Comparison of ENCODE assay signal across 9 cellular contexts in the genomic region with DNA sequence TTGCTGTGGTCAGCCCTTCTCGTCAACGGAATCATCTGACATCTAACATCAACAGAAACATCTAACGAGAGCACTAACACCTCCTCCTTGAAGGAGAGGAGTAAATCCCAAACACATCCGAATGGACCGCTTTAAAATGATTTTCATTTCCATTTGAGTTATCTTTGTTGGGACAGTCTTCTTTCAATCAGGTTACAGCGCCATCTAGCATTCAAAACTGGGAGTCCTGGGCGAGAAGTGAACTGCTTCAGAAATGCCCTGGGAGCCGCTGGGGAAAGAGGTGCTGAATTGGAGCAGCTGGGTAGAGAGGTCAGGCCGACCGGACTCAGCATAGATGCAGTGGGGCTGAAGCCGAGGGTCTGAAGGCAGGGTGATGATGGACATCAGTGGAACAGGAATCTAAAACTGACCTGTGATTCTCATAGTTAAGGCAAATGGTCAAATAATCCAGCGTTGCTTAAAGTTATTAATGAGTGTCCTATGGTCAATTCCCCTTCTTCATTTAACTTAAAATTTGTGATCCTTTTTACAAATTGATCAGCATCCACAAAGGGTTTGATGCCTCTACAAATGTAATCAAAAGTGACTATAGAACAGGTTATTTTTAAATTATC.
DNase-seq lines count a peak whose midpoint lies in the region; ATAC-seq, FAIRE-seq and TF ChIP-seq lines count a peak whose summit lies in the region.
"Had no signal": no experiment of that assay in that cellular context is flagged by ENCODE, and none has a peak within 500 bp of the region (broad histone marks: within the 10 kb centered on the region; RNA-seq: fewer than 3 reads in every experiment).

No MANE protein-coding gene starts in this region.

- no peak overlapping the region for H2BK5ac ChIP-seq in mesendoderm (ENCODE audit: low read length)

- H3K27ac Mint-ChIP-seq in astrocyte (ENCODE audit: unreplicated experiment) = no peak overlapping the region

- H2BK15ac ChIP-seq in mesendoderm (replicated peaks; ENCODE audit: low read depth) = no peak overlapping the region

- no peak overlapping the region for H3K4me3 Mint-ChIP-seq in astrocyte (ENCODE audit: unreplicated experiment)

- H3K79me1 ChIP-seq in mesendoderm (ENCODE audit: low read length) = no peaks in the 10 kb centered on the region

- no peak overlapping the region for H3K18ac ChIP-seq in mesendoderm (ENCODE audit: low read length)

- no peak overlapping the region for H2BK120ac ChIP-seq in mesendoderm (ENCODE audit: low read depth, low read length)

- H4K20me1 ChIP-seq in DOHH2 (ENCODE audit: control insufficient read depth, insufficient read depth, low read depth, low read length) (no peaks in the 10 kb centered on the region), MM.1S (ENCODE audit: insufficient read depth, low read length) (no peaks in the 10 kb centered on the region), astrocyte (ENCODE audit: insufficient read depth, low read length) (no peaks in the 10 kb centered on the region)

- H3K56ac ChIP-seq in mesendoderm (ENCODE audit: low read length) = no peak overlapping the region

- H3K27me3 Mint-ChIP-seq in astrocyte (ENCODE audit: low read depth, unreplicated experiment) = peaks cover 13% of the 10 kb centered on the region

- no peak overlapping the region for H4K8ac ChIP-seq in mesendoderm (ENCODE audit: low read depth, low read length)

- H3K4me3 ChIP-seq in DOHH2 (ENCODE audit: low read length) = no peak overlapping the region
- H3K4me3 ChIP-seq in MM.1S (ENCODE audit: low read length) = no peak overlapping the region
- H3K4me3 ChIP-seq in astrocyte (ENCODE audit: insufficient read depth, low read depth, low read length) = no peak overlapping the region
- H3K4me3 ChIP-seq in mesendoderm (ENCODE audit: low read length) = no peak overlapping the region

- H2AK5ac ChIP-seq in mesendoderm (ENCODE audit: low read length) = no peak overlapping the region

- TF ChIP-seq CTCF in DOHH2 (IDR thresholded peaks at IDR 0.05; ENCODE audit: low read depth, low read length, poor library complexity, severe bottlenecking) = peak; percentile 62
- peak; percentile 85 for TF ChIP-seq CTCF in MM.1S (IDR thresholded peaks at IDR 0.05; ENCODE audit: low read length)
- TF ChIP-seq CTCF in astrocyte (IDR thresholded peaks at IDR 0.05; ENCODE audit: insufficient read depth, low read depth, low read length) = peak; percentile 51
- TF ChIP-seq CTCF in GM20000 (IDR thresholded peaks at IDR 0.05; ENCODE audit: extremely low read depth, missing control alignments) = no peak

- H3K36me3 ChIP-seq in DOHH2 (ENCODE audit: control insufficient read depth, low read length) (no peaks in the 10 kb centered on the region), MM.1S (replicated peaks; ENCODE audit: insufficient read depth, low read length) (no peaks in the 10 kb centered on the region), astrocyte (ENCODE audit: insufficient read depth, low read length) (no peaks in the 10 kb centered on the region), mesendoderm (ENCODE audit: control insufficient read depth, insufficient read depth, low read length) (no peaks in the 10 kb centered on the region)

- H3K4me1 Mint-ChIP-seq in astrocyte (ENCODE audit: low read depth, unreplicated experiment) = peaks cover 7% of the 10 kb centered on the region

- H3K36me3 Mint-ChIP-seq in astrocyte (ENCODE audit: low read depth, unreplicated experiment) = no peaks in the 10 kb centered on the region

- H3K4me1 ChIP-seq in DOHH2 (ENCODE audit: control insufficient read depth, low read length) = no peaks in the 10 kb centered on the region
- H3K4me1 ChIP-seq in MM.1S (ENCODE audit: low read length) = peaks cover 42% of the 10 kb centered on the region
- H3K4me1 ChIP-seq in astrocyte (ENCODE audit: insufficient read depth, low read length) = no peaks in the 10 kb centered on the region
- no peaks in the 10 kb centered on the region for H3K4me1 ChIP-seq in mesendoderm (ENCODE audit: control insufficient read depth, low read depth, low read length)

- no peak overlapping the region for H3K4ac ChIP-seq in mesendoderm (ENCODE audit: low read depth, low read length)

- no peaks in the 10 kb centered on the region for H3K9me3 ChIP-seq in DOHH2 (ENCODE audit: control insufficient read depth, insufficient read depth, low read length)
- no peaks in the 10 kb centered on the region for H3K9me3 ChIP-seq in MM.1S (replicated peaks; ENCODE audit: insufficient read depth, low read length)
- no peaks in the 10 kb centered on the region for H3K9me3 ChIP-seq in astrocyte (ENCODE audit: insufficient read depth, low read depth, low read length)

- peaks cover 6% of the 10 kb centered on the region for H3K9me3 Mint-ChIP-seq in astrocyte (ENCODE audit: unreplicated experiment)

- H3K23ac ChIP-seq in mesendoderm (ENCODE audit: low read length) = no peak overlapping the region

- no peak for FAIRE-seq in astrocyte (lab: Jason Lieb, UNC)

- H3K27ac ChIP-seq in DOHH2 (ENCODE audit: low read depth, low read length) (no peak overlapping the region), MM.1S (ENCODE audit: low read length) (no peak overlapping the region), astrocyte (ENCODE audit: low read depth, low read length) (no peak overlapping the region), mesendoderm (ENCODE audit: low read depth, low read length) (no peak overlapping the region)
- H3K27ac ChIP-seq: epithelial cell of prostate had no signal

- DNase-seq in MM.1S (peak; percentile 78), astrocyte (ENCODE audit: low read depth) (no peak), mesendoderm (peak; percentile 71), cortex of kidney (lab: John Stamatoyannopoulos, UW) (no peak), GM20000 (ENCODE audit: low spot score) (no peak)
- no peak for DNase-seq in stimulated activated CD4-positive, alpha-beta T cell treated with anti-CD3 and anti-CD28 coated beads, Interleukin-2, amount 100 ng/mL, for 48 hours

- H2AFZ ChIP-seq in MM.1S (ENCODE audit: low read length) (no peak overlapping the region), astrocyte (ENCODE audit: low read depth, low read length) (no peak overlapping the region)

- H3K27me3 ChIP-seq in DOHH2 (ENCODE audit: control insufficient read depth, low read length) (no peaks in the 10 kb centered on the region), MM.1S (replicated peaks; ENCODE audit: insufficient read depth, low read length) (no peaks in the 10 kb centered on the region), astrocyte (ENCODE audit: insufficient read depth, low read length) (no peaks in the 10 kb centered on the region), mesendoderm (ENCODE audit: insufficient read depth, low read length, poor library complexity) (no peaks in the 10 kb centered on the region)

- H3K9me2 ChIP-seq in DOHH2 (replicated peaks; ENCODE audit: control insufficient read depth, low read length) (no peaks in the 10 kb centered on the region), MM.1S (replicated peaks; ENCODE audit: insufficient read depth, low read length) (no peaks in the 10 kb centered on the region)

- H3K4me2 ChIP-seq in DOHH2 (ENCODE audit: low read length) = no peak overlapping the region
- H3K4me2 ChIP-seq in MM.1S (ENCODE audit: low read depth, low read length) = peak overlapping the region; percentile 17; the same call in 1 of the 2 replicates
- H3K4me2 ChIP-seq in astrocyte (ENCODE audit: low read length) = peak overlapping the region; percentile 35
- H3K4me2 ChIP-seq in mesendoderm (ENCODE audit: low read length) = no peak overlapping the region

- no peak overlapping the region for H4K5ac ChIP-seq in mesendoderm (ENCODE audit: low read length)

- ATAC-seq in HG03439 (IDR thresholded peaks at IDR 0.05; ENCODE audit: unreplicated experiment) = no peak

- WGBS in mesendoderm (ENCODE audit: extremely low coverage, insufficient coverage, low lambda C conversion rate) = no CpG with 5 or more reads among the region's 12 CpGs

- H3K9ac ChIP-seq in MM.1S (ENCODE audit: low read length) (no peak overlapping the region), astrocyte (ENCODE audit: low read length) (no peak overlapping the region), mesendoderm (ENCODE audit: low read length) (no peak overlapping the region)

- H3K79me2 ChIP-seq in DOHH2 (ENCODE audit: control insufficient read depth, low read length) (no peaks in the 10 kb centered on the region), MM.1S (ENCODE audit: low read length) (no peaks in the 10 kb centered on the region), astrocyte (ENCODE audit: insufficient read depth, low read length) (no peaks in the 10 kb centered on the region), mesendoderm (ENCODE audit: control insufficient read depth, insufficient read depth, low read length) (no peaks in the 10 kb centered on the region)

- no peaks in the 10 kb centered on the region for H3F3A ChIP-seq in DOHH2 (ENCODE audit: control insufficient read depth, insufficient read depth)
- peaks cover 39% of the 10 kb centered on the region for H3F3A ChIP-seq in MM.1S (ENCODE audit: insufficient read depth, low read length)

Comparison
In these comparisons a context has a peak if more than half of its experiments do, and no peak if none do; other contexts are left out.
1. H3K4me2 ChIP-seq: peak in MM.1S (single experiment) and astrocyte (single experiment); none in DOHH2 (single experiment) and mesendoderm (single experiment).
2. DNase-seq: peak in MM.1S (single experiment) and mesendoderm (single experiment); none in astrocyte (single experiment), cortex of kidney (single experiment), GM20000 (single experiment) and stimulated activated CD4-positive, alpha-beta T cell treated with anti-CD3 and anti-CD28 coated beads, Interleukin-2, amount 100 ng/mL, for 48 hours (0 of 2).